17 cellular contexts compared by ENCODE assay signal in genomic region chr6:10964684-10965083, GRCh38.
A peak's percentile ranks its signal among the peaks of the same experiment; 100 is the strongest.
DNase-seq lines count a peak whose midpoint lies in the region; ATAC-seq, FAIRE-seq and TF ChIP-seq lines count a peak whose summit lies in the region.
"Had no signal": no experiment of that assay in that cellular context is flagged by ENCODE, and none has a peak within 500 bp of the region (broad histone marks: within the 10 kb centered on the region; RNA-seq: fewer than 3 reads in every experiment).

No MANE protein-coding gene starts in this region.

- H3K36me3 ChIP-seq in SJCRH30 (no peaks in the 10 kb centered on the region), small intestine (ENCODE audit: control insufficient read depth in 2 of 2, insufficient read depth in 2 of 2, low read length in 2 of 2) (no peaks in the 10 kb centered on the region)
- H3K36me3 ChIP-seq: esophagus muscularis mucosa, lower lobe of right lung, uterus had no signal

- H3K4me3 ChIP-seq in GM12865 (ENCODE audit: low read depth, low read length) (no peak overlapping the region), SJCRH30 (no peak overlapping the region), small intestine (ENCODE audit: low read depth in 1 of 2, low read length in 2 of 2) (no peak overlapping the region)
- H3K4me3 ChIP-seq: coronary artery, esophagus muscularis mucosa, lower lobe of right lung, uterus had no signal

- ATAC-seq in GM21825 (IDR thresholded peaks at IDR 0.05; ENCODE audit: unreplicated experiment): peak; percentile 84
- peak; percentile 94 for ATAC-seq in HG03175 (IDR thresholded peaks at IDR 0.05; ENCODE audit: unreplicated experiment)
- ATAC-seq: lower lobe of right lung had no signal

- H3K27ac ChIP-seq in SJCRH30 (no peak overlapping the region), small intestine (ENCODE audit: low read depth in 1 of 2, low read length in 1 of 2) (no peak overlapping the region)
- H3K27ac ChIP-seq: coronary artery, esophagus muscularis mucosa, lower lobe of right lung, uterus had no signal

- no peaks in the 10 kb centered on the region for H3K4me1 ChIP-seq in SJCRH30
- H3K4me1 ChIP-seq in small intestine (ENCODE audit: control insufficient read depth in 2 of 2, insufficient read depth in 1 of 2, low read depth in 1 of 2, low read length in 1 of 2): no peaks in the 10 kb centered on the region
- H3K4me1 ChIP-seq: esophagus muscularis mucosa, lower lobe of right lung, uterus had no signal

- no peak for FAIRE-seq in small intestine (lab: Jason Lieb, UNC)

- H3K9me3 ChIP-seq in SJCRH30 (replicated peaks) (no peaks in the 10 kb centered on the region), small intestine (ENCODE audit: control insufficient read depth, low read depth) (no peaks in the 10 kb centered on the region)

- peak; percentile 75 for DNase-seq in GM12865 (ENCODE audit: low read depth)
- peak; percentile 38 for DNase-seq in GM19240 (ENCODE audit: insufficient read length, low spot score)
- no peak for DNase-seq in stimulated activated CD4-positive, alpha-beta T cell treated with anti-CD3 and anti-CD28 coated beads, Interleukin-4, amount 100 ng/mL, for 4 hours
- DNase-seq in SJCRH30: no peak
- DNase-seq in small intestine: no peak
- no peak for DNase-seq in NCI-H2081 (lab: John Stamatoyannopoulos, UW)
- DNase-seq: activated CD4-positive, CD25-positive, alpha-beta regulatory T cell treated with anti-CD3 and anti-CD28 coated beads, Interleukin-2, amount 50 U/mL, for 72 hours; activated T-cell treated with anti-CD3 and anti-CD28 coated beads for 4 hours; hippocampal formation; KG1; lower lobe of right lung; NCI-H187; uterus had no signal

- no peaks in the 10 kb centered on the region for H3K27me3 ChIP-seq in SJCRH30
- peaks cover 0 to 2% of the 10 kb centered on the region in 2 donors for H3K27me3 ChIP-seq in small intestine (ENCODE audit: control insufficient read depth in 2 of 2, insufficient read depth in 2 of 2, low read length in 2 of 2)
- H3K27me3 ChIP-seq: esophagus muscularis mucosa, uterus had no signal

- no peak for TF ChIP-seq CTCF in GM12865 (IDR thresholded peaks at IDR 0.05; ENCODE audit: insufficient read depth, low read depth, low read length, missing control alignments)

- WGBS in small intestine, 3 donors: 51 to 66% (median 59%) methylated on average over 1 of the region's 1 CpG

Comparison
In these comparisons a context has a peak if more than half of its experiments do, and no peak if none do; other contexts are left out.
1. DNase-seq: peak in GM12865 (single experiment) and GM19240 (single experiment); none in stimulated activated CD4-positive, alpha-beta T cell treated with anti-CD3 and anti-CD28 coated beads, Interleukin-4, amount 100 ng/mL, for 4 hours (0 of 2), SJCRH30 (0 of 2), small intestine (single experiment) and NCI-H2081 (0 of 2).